In the genomic region with DNA sequence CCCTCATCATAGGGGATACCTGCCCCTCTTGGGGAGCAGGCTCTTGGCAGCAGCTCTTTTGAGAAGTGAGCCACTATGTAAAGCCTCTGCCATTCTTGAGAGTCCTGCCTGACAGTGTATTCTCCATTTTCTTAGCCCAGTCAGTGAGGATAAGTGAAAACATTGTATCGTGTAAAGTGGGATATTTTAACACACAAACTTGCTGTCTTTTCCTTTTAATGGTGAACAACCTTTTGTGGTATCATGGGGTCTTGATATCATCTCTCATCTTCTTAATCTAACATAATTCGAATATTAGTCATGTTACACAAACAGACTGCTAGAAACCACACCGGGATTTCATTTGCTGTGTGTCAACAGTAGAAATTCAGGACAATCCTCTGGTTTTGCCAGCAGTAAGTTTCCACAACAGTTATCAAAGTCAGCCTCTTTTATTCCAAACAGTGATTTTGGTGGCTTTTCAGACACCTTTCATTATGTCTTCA, we compare ENCODE assay signal across 13 cellular contexts.
DNase-seq lines count a peak whose midpoint lies in the region; TF ChIP-seq lines count a peak whose summit lies in the region.
"Had no signal": no experiment of that assay in that cellular context is flagged by ENCODE, and none has a peak within 500 bp of the region (broad histone marks: within the 10 kb centered on the region; RNA-seq: fewer than 3 reads in every experiment).

No MANE protein-coding gene starts in this region.

- H4K20me1 ChIP-seq in PC-9 (ENCODE audit: insufficient read depth): no peaks in the 10 kb centered on the region

- H3K27ac ChIP-seq in PC-9 (peak overlapping the region; percentile 67), dorsolateral prefrontal cortex (peak overlapping the region in 52 of 59 donors; percentile 5 to 94 (median 80))
- H3K27ac ChIP-seq: spleen had no signal

- CTCF ChIA-PET in PC-9 (lab: Charles Lee): no interaction called here

- POLR2A ChIA-PET in PC-9 (lab: Charles Lee; ENCODE audit: unreplicated experiment): interaction anchor here (0.6 kb wide), 1 partner anchor 83 kb away, joined by 3 read pairs; no protein-coding TSS in a partner anchor

- peaks cover 30% of the 10 kb centered on the region for H3K4me1 ChIP-seq in PC-9 (replicated peaks; ENCODE audit: insufficient read depth)

- BruUV-seq in PC-9 (replicated peaks; lab: Mats Ljungman, UMichigan): no TSS peak

- no peaks in the 10 kb centered on the region for H3K36me3 Mint-ChIP-seq in osteocyte (ENCODE audit: unreplicated experiment)
- peaks cover 23% of the 10 kb centered on the region for H3K36me3 Mint-ChIP-seq in activated T-helper 2 cell treated with anti-CD3 and anti-CD28 coated beads, Interferon-gamma antibody, Interleukin-2, Interleukin-4, amounts not matched to agents 10 μg/mL and 5 μg/mL and 100 μg/mL, durations not matched to agents 14 hours and 24 hours and 36 hours (ENCODE audit: low read depth)

- H3K4me2 ChIP-seq in PC-9: peak overlapping the region; percentile 52

- H3K27me3 ChIP-seq in PC-9 (ENCODE audit: insufficient read depth, low read depth): no peaks in the 10 kb centered on the region
- no peaks in the 10 kb centered on the region for H3K27me3 ChIP-seq in dorsolateral prefrontal cortex
- H3K27me3 ChIP-seq: spleen had no signal

- H2AFZ ChIP-seq in PC-9: no peak overlapping the region

- H3K4me3 Mint-ChIP-seq in osteocyte (ENCODE audit: unreplicated experiment): no peak overlapping the region
- H3K4me3 Mint-ChIP-seq in activated T-helper 2 cell treated with anti-CD3 and anti-CD28 coated beads, Interferon-gamma antibody, Interleukin-2, Interleukin-4, amounts not matched to agents 10 μg/mL and 5 μg/mL and 100 μg/mL, durations not matched to agents 14 hours and 24 hours and 36 hours (ENCODE audit: low read depth): no peak overlapping the region
- H3K4me3 Mint-ChIP-seq: activated CD4-positive, alpha-beta memory T cell treated with anti-CD3 and anti-CD28 coated beads for 36 hours; naive thymus-derived CD4-positive, alpha-beta T cell had no signal

- no peaks in the 10 kb centered on the region for H3K9me3 ChIP-seq in PC-9 (ENCODE audit: insufficient read depth, low read depth)

- peaks cover 34% of the 10 kb centered on the region for H3F3A ChIP-seq in PC-9 (ENCODE audit: insufficient read depth, low read depth)

- no peaks in the 10 kb centered on the region for H3K36me3 ChIP-seq in PC-9 (ENCODE audit: low read depth)

- no peaks in the 10 kb centered on the region for H3K79me2 ChIP-seq in PC-9 (ENCODE audit: low read depth)

- H3K4me3 ChIP-seq in PC-9: no peak overlapping the region
- no peak overlapping the region for H3K4me3 ChIP-seq in dorsolateral prefrontal cortex
- H3K4me3 ChIP-seq: spleen had no signal

- no peaks in the 10 kb centered on the region for H3K9me2 ChIP-seq in PC-9 (ENCODE audit: insufficient read depth)

- H3K27ac Mint-ChIP-seq in osteocyte (ENCODE audit: unreplicated experiment): peak overlapping the region; percentile 65
- no peak overlapping the region for H3K27ac Mint-ChIP-seq in activated T-helper 2 cell treated with anti-CD3 and anti-CD28 coated beads, Interferon-gamma antibody, Interleukin-2, Interleukin-4, amounts not matched to agents 10 μg/mL and 5 μg/mL and 100 μg/mL, durations not matched to agents 14 hours and 24 hours and 36 hours
- H3K27ac Mint-ChIP-seq: activated CD4-positive, alpha-beta memory T cell treated with anti-CD3 and anti-CD28 coated beads for 36 hours had no signal

- intact Hi-C loops in PC-9 (cut with micrococcal nuclease; ENCODE audit: unreplicated experiment) (loop anchor here (5.0 to 10.0 kb wide), 3 partner anchors 136 to 491 kb away; a partner anchor contains a TSS), dorsolateral prefrontal cortex (cut with DNase I) (no loop called here)
- intact Hi-C loops in activated T-helper 2 cell treated with anti-CD3 and anti-CD28 coated beads, Interferon-gamma antibody, Interleukin-2, Interleukin-4, amounts not matched to agents 10 μg/mL and 5 μg/mL and 100 μg/mL, durations not matched to agents 14 hours and 24 hours and 36 hours (cut with micrococcal nuclease): no loop called here

- DNase-seq in ELR (ENCODE audit: low read depth): peak; percentile 90
- DNase-seq in PC-9: peak; percentile 22 to 90
- DNase-seq in dorsolateral prefrontal cortex: no peak
- DNase-seq in osteocyte (ENCODE audit: extremely low spot score, unreplicated experiment): no peak
- DNase-seq in NCI-H2107 (lab: John Stamatoyannopoulos, UW): no peak
- no peak for DNase-seq in activated T-helper 2 cell treated with anti-CD3 and anti-CD28 coated beads, Interferon-gamma antibody, Interleukin-2, Interleukin-4, amounts not matched to agents 10 μg/mL and 5 μg/mL and 100 μg/mL, durations not matched to agents 14 hours and 24 hours and 36 hours (ENCODE audit: low spot score)
- no peak for DNase-seq in NCI-H146 (lab: John Stamatoyannopoulos, UW)
- DNase-seq: activated CD4-positive, alpha-beta memory T cell treated with anti-CD3 and anti-CD28 coated beads for 36 hours; amniotic stem cell; naive thymus-derived CD4-positive, alpha-beta T cell; NCI-H1417 treated with DMSO at 0.1 percent for 48 hours; NCI-H748 treated with DMSO at 0.1 percent for 48 hours; spleen had no signal

- H3K4me1 Mint-ChIP-seq in osteocyte (ENCODE audit: unreplicated experiment): peaks cover 19% of the 10 kb centered on the region
- H3K4me1 Mint-ChIP-seq in activated T-helper 2 cell treated with anti-CD3 and anti-CD28 coated beads, Interferon-gamma antibody, Interleukin-2, Interleukin-4, amounts not matched to agents 10 μg/mL and 5 μg/mL and 100 μg/mL, durations not matched to agents 14 hours and 24 hours and 36 hours (ENCODE audit: low read depth): peaks cover 16% of the 10 kb centered on the region

- no peaks in the 10 kb centered on the region for H3K9me3 Mint-ChIP-seq in osteocyte (ENCODE audit: unreplicated experiment)
- H3K9me3 Mint-ChIP-seq in activated T-helper 2 cell treated with anti-CD3 and anti-CD28 coated beads, Interferon-gamma antibody, Interleukin-2, Interleukin-4, amounts not matched to agents 10 μg/mL and 5 μg/mL and 100 μg/mL, durations not matched to agents 14 hours and 24 hours and 36 hours: no peaks in the 10 kb centered on the region
- H3K9me3 Mint-ChIP-seq: activated CD4-positive, alpha-beta memory T cell treated with anti-CD3 and anti-CD28 coated beads for 36 hours had no signal

- no peak for TF ChIP-seq CTCF in PC-9 (conservative IDR thresholded peaks at IDR 0.05)
- TF ChIP-seq CTCF in dorsolateral prefrontal cortex (IDR thresholded peaks at IDR 0.05 in 54 of 56, conservative IDR thresholded peaks at IDR 0.05 in 2 of 56; ENCODE audit: low read depth in 1 of 56, partially characterized antibody in 56 of 56): no peak
- no peak for TF ChIP-seq CTCF in osteocyte (IDR thresholded peaks at IDR 0.05)

- H3K27me3 Mint-ChIP-seq in osteocyte (ENCODE audit: unreplicated experiment): no peaks in the 10 kb centered on the region
- H3K27me3 Mint-ChIP-seq in activated T-helper 2 cell treated with anti-CD3 and anti-CD28 coated beads, Interferon-gamma antibody, Interleukin-2, Interleukin-4, amounts not matched to agents 10 μg/mL and 5 μg/mL and 100 μg/mL, durations not matched to agents 14 hours and 24 hours and 36 hours (ENCODE audit: low read depth): no peaks in the 10 kb centered on the region
- H3K27me3 Mint-ChIP-seq: activated CD4-positive, alpha-beta memory T cell treated with anti-CD3 and anti-CD28 coated beads for 36 hours; naive thymus-derived CD4-positive, alpha-beta T cell had no signal

Comparison
In these comparisons a context has a peak if more than half of its experiments do, and no peak if none do; other contexts are left out.
1. DNase-seq: peak in ELR (single experiment) and PC-9 (2 of 2); none in dorsolateral prefrontal cortex (0 of 10), osteocyte (single experiment), NCI-H2107 (single experiment), activated T-helper 2 cell treated with anti-CD3 and anti-CD28 coated beads, Interferon-gamma antibody, Interleukin-2, Interleukin-4, amounts not matched to agents 10 μg/mL and 5 μg/mL and 100 μg/mL, durations not matched to agents 14 hours and 24 hours and 36 hours (single experiment) and NCI-H146 (single experiment).